In the genomic region with DNA sequence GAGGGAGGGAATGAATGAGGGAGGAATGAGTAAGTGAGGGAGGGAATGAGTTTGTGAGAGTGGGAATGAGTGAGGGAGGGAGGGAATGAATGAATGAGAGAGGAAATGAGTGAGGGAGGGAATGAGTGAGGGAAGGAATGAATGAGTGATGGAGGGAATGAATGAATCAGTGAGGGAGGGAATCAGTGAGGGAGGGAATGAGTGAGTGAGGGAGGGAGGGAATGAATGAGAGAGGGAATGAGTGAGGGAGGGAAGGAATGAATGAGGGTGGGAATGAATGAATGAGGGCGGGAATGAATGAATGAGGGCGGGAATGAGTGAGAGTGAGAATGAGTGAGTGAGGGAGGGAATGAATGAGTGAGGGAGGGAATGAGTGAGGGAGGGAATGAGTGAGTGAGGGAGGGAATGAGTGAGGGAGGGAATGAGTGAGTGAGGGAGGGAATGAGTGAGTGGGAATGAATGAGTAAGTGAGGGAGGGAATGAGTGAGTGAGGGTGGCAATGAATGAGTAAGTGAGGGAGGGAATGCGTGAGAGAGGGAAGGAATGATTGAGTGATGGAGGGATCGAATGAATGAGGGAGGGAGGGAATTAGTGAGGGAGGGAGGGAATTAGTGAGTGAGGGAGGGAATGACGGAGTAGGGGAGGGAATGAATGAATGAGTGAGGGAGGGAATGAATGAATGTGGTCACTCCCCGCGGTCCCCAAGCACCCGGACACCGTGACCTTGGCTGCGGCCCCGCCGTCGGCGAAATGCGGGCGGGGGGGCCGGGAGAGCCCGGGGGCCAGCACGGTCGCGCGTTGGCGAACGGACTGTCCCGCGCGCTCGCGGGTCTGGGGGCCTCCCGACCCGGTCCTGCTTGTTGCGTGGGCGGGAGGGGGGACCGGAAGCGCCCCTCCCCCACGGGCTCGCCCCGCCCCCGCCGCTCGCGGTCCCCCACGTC, we compare ENCODE assay signal across 8 cellular contexts. TPM values are rescaled to one million over a fixed set of nuclear protein-coding genes. Genes with fewer than 3 reads are reported as not detected.
DNase-seq lines count a peak whose midpoint lies in the region; ATAC-seq and TF ChIP-seq lines count a peak whose summit lies in the region.

No MANE protein-coding gene starts in this region.

- H3K4me1 Mint-ChIP-seq in activated naive CD8-positive, alpha-beta T cell treated with anti-CD3 and anti-CD28 coated beads, Interleukin-2, amount 50 U/mL, for 24 hours = peaks cover 71% of the 10 kb centered on the region

- H3K36me3 Mint-ChIP-seq in activated naive CD8-positive, alpha-beta T cell treated with anti-CD3 and anti-CD28 coated beads, Interleukin-2, amount 50 U/mL, for 24 hours (ENCODE audit: low read depth) = peaks cover 12% of the 10 kb centered on the region

- peak overlapping the region; percentile 55 for H3K4me2 ChIP-seq in BLaER1

- H4K20me1 ChIP-seq in BLaER1 = peaks cover 37% of the 10 kb centered on the region

- peak overlapping the region; percentile 100 for H3K4me3 ChIP-seq in BLaER1
- H3K4me3 ChIP-seq in thyroid gland (replicated peaks in 1 of 3) = peak overlapping the region in 1 of 3 donors; percentile 54

- H3K9me3 ChIP-seq in BLaER1 (no peaks in the 10 kb centered on the region), thyroid gland (no peaks in the 10 kb centered on the region)

- DNase-seq in KBM-7 (peak; percentile 52), kidney glomerular epithelial cell (lab: John Stamatoyannopoulos, UW) (peak; percentile 41), thyroid gland (no peak), NCI-H128 (lab: John Stamatoyannopoulos, UW; ENCODE audit: unreplicated experiment) (no peak)
- DNase-seq in activated naive CD8-positive, alpha-beta T cell treated with anti-CD3 and anti-CD28 coated beads, Interleukin-2, amount 50 U/mL, for 24 hours = no peak
- DNase-seq in stimulated activated naive CD4-positive, alpha-beta T cell (lab: John Stamatoyannopoulos, UW) = no peak

- H3K27ac ChIP-seq in BLaER1 (peak overlapping the region; percentile 100), thyroid gland (peak overlapping the region; percentile 98 to 100 (median 99))

- peak overlapping the region; percentile 82 for H3K4me3 Mint-ChIP-seq in activated naive CD8-positive, alpha-beta T cell treated with anti-CD3 and anti-CD28 coated beads, Interleukin-2, amount 50 U/mL, for 24 hours

- H3K36me3 ChIP-seq in BLaER1 (peaks cover 24% of the 10 kb centered on the region), thyroid gland (no peaks in the 10 kb centered on the region)

- no peak for TF ChIP-seq POLR2A in thyroid gland (IDR thresholded peaks at IDR 0.05)

- ATAC-seq in GM19025 (IDR thresholded peaks at IDR 0.05; ENCODE audit: low read depth, unreplicated experiment) = peak; percentile 8
- peak; percentile 2 for ATAC-seq in activated naive CD8-positive, alpha-beta T cell treated with anti-CD3 and anti-CD28 coated beads, Interleukin-2, amount 50 U/mL, for 24 hours

- H3K9ac ChIP-seq in BLaER1 = peak overlapping the region; percentile 100

- no peaks in the 10 kb centered on the region for H3K27me3 Mint-ChIP-seq in activated naive CD8-positive, alpha-beta T cell treated with anti-CD3 and anti-CD28 coated beads, Interleukin-2, amount 50 U/mL, for 24 hours

- 11 to 15% methylated on average over 9 to 19 of the region's 43 CpGs for WGBS in thyroid gland, 2 donors

- peaks cover 61% of the 10 kb centered on the region for H3K4me1 ChIP-seq in BLaER1
- peaks cover 18 to 21% of the 10 kb centered on the region in 2 donors for H3K4me1 ChIP-seq in thyroid gland

- H3K27ac Mint-ChIP-seq in activated naive CD8-positive, alpha-beta T cell treated with anti-CD3 and anti-CD28 coated beads, Interleukin-2, amount 50 U/mL, for 24 hours = peak overlapping the region; percentile 99

- in situ Hi-C loops in KBM-7 (cut with MboI; ENCODE audit: low pct_unique_long_range_greater_than_20kb, low sequenced_read_pairs) = no loop called here

- intact Hi-C loops in thyroid gland (cut with DNase I) = no loop called here

- H3K27me3 ChIP-seq in BLaER1 (no peaks in the 10 kb centered on the region), thyroid gland (no peaks in the 10 kb centered on the region)

- no peak for TF ChIP-seq CTCF in thyroid gland (IDR thresholded peaks at IDR 0.05)

- H3K9me3 Mint-ChIP-seq in activated naive CD8-positive, alpha-beta T cell treated with anti-CD3 and anti-CD28 coated beads, Interleukin-2, amount 50 U/mL, for 24 hours = no peaks in the 10 kb centered on the region

RNA-seq across cellular contexts. Expression of a gene that starts 1.1 kb away (rescaled TPM):
- 100 to 1,000 TPM in 1 of 4 donors, 10 to 100 TPM in 3; 43.4 to 107 (median 79.6) TPM for total RNA-seq in thyroid gland

RNA-seq across cellular contexts. Expression of a gene that starts 25.1 kb away (rescaled TPM):
- total RNA-seq in thyroid gland = 1 to 10 TPM in 2 of 4 donors, under 1 TPM in 2; 0.45 to 3.0 (median 1.6) TPM

RNA-seq across cellular contexts. Expression of a gene that starts 43.4 kb away (rescaled TPM):
- total RNA-seq in thyroid gland = 100 to 1,000 TPM in 2 of 4 donors, 10 to 100 TPM in 2; 84.1 to 107 (median 96.7) TPM

RNA-seq across cellular contexts. Expression of a gene that starts 43.4 kb away (rescaled TPM):
- total RNA-seq in thyroid gland = 100 to 1,000 TPM in 1 of 4 donors, 10 to 100 TPM in 3; 53.6 to 121 (median 70.0) TPM

RNA-seq across cellular contexts. Expression of a gene that starts 52.4 kb away (rescaled TPM):
- total RNA-seq in thyroid gland = under 1 TPM in 1 of 4 donors, not detected in 3; 0.33 TPM

Comparison
In these comparisons a context has a peak if more than half of its experiments do, and no peak if none do; other contexts are left out.
1. DNase-seq: peak in KBM-7 (single experiment) and kidney glomerular epithelial cell (single experiment); none in activated naive CD8-positive, alpha-beta T cell treated with anti-CD3 and anti-CD28 coated beads, Interleukin-2, amount 50 U/mL, for 24 hours (single experiment), thyroid gland (0 of 2), stimulated activated naive CD4-positive, alpha-beta T cell (0 of 6) and NCI-H128 (single experiment).